Comparison of ENCODE assay signal across 1 cellular context in the genomic region with DNA sequence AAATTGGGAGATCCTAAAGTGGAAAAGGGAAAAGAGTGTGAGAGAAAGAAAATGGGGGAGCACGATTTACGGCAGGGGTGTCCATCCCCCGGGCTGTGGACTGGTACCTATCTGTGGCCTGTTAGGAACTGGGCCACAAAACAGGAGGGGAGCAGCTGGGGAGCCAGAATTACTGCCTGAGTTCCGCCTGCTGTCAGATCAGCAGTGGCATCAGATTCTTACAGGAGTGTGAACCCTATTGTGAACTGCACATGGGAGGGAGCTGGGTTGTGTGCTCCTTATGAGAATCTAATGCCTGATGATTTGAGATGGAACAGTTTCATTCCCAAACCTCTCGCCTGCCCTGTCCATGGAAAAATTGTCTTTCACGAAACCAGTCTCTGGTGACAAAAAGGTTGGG.
TF ChIP-seq lines count a peak whose summit lies in the region.

No MANE protein-coding gene starts in this region.

TF ChIP-seq in IMR-90, 13 proteins besides CTCF, POLR2A, EP300 and RAD21:
- TF ChIP-seq CHD1 (IDR thresholded peaks at IDR 0.05; ENCODE audit: low read depth, low read length) (no peak), BHLHE40 (IDR thresholded peaks at IDR 0.05; ENCODE audit: low read depth, low read length) (no peak), NFE2L2 (IDR thresholded peaks at IDR 0.05; ENCODE audit: low read depth, low read length) (no peak), SMC3 (IDR thresholded peaks at IDR 0.05; ENCODE audit: low read depth, low read length) (no peak), MAFK (IDR thresholded peaks at IDR 0.05; ENCODE audit: low read depth, low read length) (no peak), RCOR1 (IDR thresholded peaks at IDR 0.05; ENCODE audit: insufficient replicate concordance, low read length) (no peak), MXI1 (IDR thresholded peaks at IDR 0.05; ENCODE audit: borderline replicate concordance, low read depth, low read length) (no peak), CEBPB (IDR thresholded peaks at IDR 0.05; ENCODE audit: low read depth, low read length) (no peak)
